ENCODE assay signal across 35 cellular contexts in the genomic region with DNA sequence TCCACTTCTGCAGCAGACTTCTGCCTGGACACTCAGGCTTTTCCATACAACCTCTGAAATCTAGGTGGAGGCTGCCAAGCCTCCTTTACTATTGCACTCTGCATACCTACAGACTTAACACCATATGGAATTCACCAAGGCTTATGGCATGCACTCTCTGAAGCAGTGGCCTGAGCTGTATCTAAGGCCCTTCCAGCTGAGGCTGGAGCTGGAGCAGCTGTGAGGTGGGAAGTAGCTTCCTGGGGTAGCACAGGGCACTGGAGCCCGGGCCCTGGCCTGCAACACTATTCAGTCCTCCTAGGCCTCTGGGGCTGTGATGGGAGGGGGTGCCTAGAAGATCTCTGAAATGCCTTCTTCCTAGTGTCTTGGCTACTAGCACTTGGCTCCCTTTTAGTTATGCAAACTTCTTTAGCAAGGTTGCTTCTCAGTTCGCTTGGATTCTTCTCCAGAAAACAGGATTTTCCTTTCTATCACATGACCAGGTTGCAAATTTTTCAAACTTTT.
"Had no signal": no experiment of that assay in that cellular context is flagged by ENCODE, and none has a peak within 500 bp of the region (broad histone marks: within the 10 kb centered on the region; RNA-seq: fewer than 3 reads in every experiment).

No MANE protein-coding gene starts in this region.

- H3K36me3 ChIP-seq: ascending aorta, breast epithelium, cardiac muscle cell, colonic mucosa, esophagus squamous epithelium, gastroesophageal sphincter, heart right ventricle, WERI-Rb-1 had no signal

- H3K4me1 Mint-ChIP-seq: activated B cell treated with CpG ODN at 0.5 μM for 24 hours; activated CD8-positive, alpha-beta memory T cell treated with anti-CD3 and anti-CD28 coated beads, Interleukin-2, amount 10 ng/mL, durations not matched to agents 7 days and 5 days; brain; T-helper 17 cell had no signal

- H3K4me1 ChIP-seq: ascending aorta, breast epithelium, colonic mucosa, esophagus squamous epithelium, heart right ventricle had no signal

- H3K27ac ChIP-seq: ascending aorta, breast epithelium, cardiac muscle cell, colonic mucosa, epithelial cell of prostate, esophagus squamous epithelium, gastroesophageal sphincter, heart right ventricle, WERI-Rb-1 had no signal

- H3K27ac Mint-ChIP-seq: activated B cell treated with CpG ODN at 0.5 μM for 24 hours; activated CD8-positive, alpha-beta memory T cell treated with anti-CD3 and anti-CD28 coated beads, Interleukin-2, amount 10 ng/mL, durations not matched to agents 7 days and 5 days; activated CD8-positive, alpha-beta T cell treated with anti-CD3 and anti-CD28 coated beads, Interleukin-2, amount 10 ng/mL, durations not matched to agents 7 days and 5 days; activated naive CD8-positive, alpha-beta T cell; activated T-helper 1 cell treated with anti-CD3 and anti-CD28 coated beads, Interleukin-12 subunit alpha, Interleukin-12 subunit beta, Interleukin-2, Interleukin-4 antibody, amounts not matched to agents 30 ng/mL and 10 ng/mL and 1 ng/mL, durations not matched to agents 14 hours and 24 hours and 36 hours; activated T-helper 2 cell treated with anti-CD3 and anti-CD28 coated beads, Interferon-gamma antibody, Interleukin-2, Interleukin-4, amounts not matched to agents 10 μg/mL and 5 μg/mL and 100 μg/mL, durations not matched to agents 14 hours and 24 hours and 36 hours; brain; T-helper 17 cell; T-helper 2 cell treated with Interferon-gamma antibody and Interleukin-4, amounts not matched to agents 5 μg/mL and 100 μg/mL, for 36 hours had no signal

- H3K9me3 ChIP-seq: ascending aorta, breast epithelium, colonic mucosa, esophagus squamous epithelium, gastroesophageal sphincter had no signal

- H3K4me3 ChIP-seq: ascending aorta, breast epithelium, cardiac muscle cell, colonic mucosa, esophagus squamous epithelium, gastroesophageal sphincter, heart right ventricle had no signal

- H3K4me3 Mint-ChIP-seq: activated B cell treated with CpG ODN at 0.5 μM for 24 hours; activated CD8-positive, alpha-beta memory T cell treated with anti-CD3 and anti-CD28 coated beads, Interleukin-2, amount 10 ng/mL, durations not matched to agents 7 days and 5 days; activated CD8-positive, alpha-beta T cell treated with anti-CD3 and anti-CD28 coated beads, Interleukin-2, amount 10 ng/mL, durations not matched to agents 7 days and 5 days; activated naive CD8-positive, alpha-beta T cell; activated T-helper 1 cell treated with anti-CD3 and anti-CD28 coated beads, Interleukin-12 subunit alpha, Interleukin-12 subunit beta, Interleukin-2, Interleukin-4 antibody, amounts not matched to agents 30 ng/mL and 10 ng/mL and 1 ng/mL, durations not matched to agents 14 hours and 24 hours and 36 hours; brain; T-helper 17 cell; T-helper 2 cell treated with Interferon-gamma antibody and Interleukin-4, amounts not matched to agents 5 μg/mL and 100 μg/mL, for 36 hours had no signal

- H3K9me3 Mint-ChIP-seq: activated B cell treated with CpG ODN at 0.5 μM for 24 hours; activated T-helper 1 cell treated with anti-CD3 and anti-CD28 coated beads, Interleukin-12 subunit alpha, Interleukin-12 subunit beta, Interleukin-2, Interleukin-4 antibody, amounts not matched to agents 30 ng/mL and 10 ng/mL and 1 ng/mL, durations not matched to agents 14 hours and 24 hours and 36 hours; activated T-helper 2 cell treated with anti-CD3 and anti-CD28 coated beads, Interferon-gamma antibody, Interleukin-2, Interleukin-4, amounts not matched to agents 10 μg/mL and 5 μg/mL and 100 μg/mL, durations not matched to agents 14 hours and 24 hours and 36 hours; T-helper 2 cell treated with Interferon-gamma antibody and Interleukin-4, amounts not matched to agents 5 μg/mL and 100 μg/mL, for 36 hours had no signal

- DNase-seq: activated B cell treated with CpG ODN at 0.5 μM for 24 hours; activated CD4-positive, alpha-beta T cell treated with anti-CD3 and anti-CD28 coated beads for 48 hours; activated CD4-positive, alpha-beta T cell treated with anti-CD3 and anti-CD28 coated beads, Interleukin-2, amount 50 U/mL, for 1 hour; activated CD4-positive, alpha-beta T cell treated with anti-CD3 and anti-CD28 coated beads, Interleukin-2, amount 50 U/mL, for 48 hours; activated CD8-positive, alpha-beta memory T cell treated with anti-CD3 and anti-CD28 coated beads, Interleukin-2, amount 10 ng/mL, durations not matched to agents 7 days and 5 days; activated CD8-positive, alpha-beta memory T cell treated with anti-CD3 and anti-CD28 coated beads, Interleukin-2, amount 50 U/mL, for 4 hours; activated CD8-positive, alpha-beta T cell treated with anti-CD3 and anti-CD28 coated beads, Interleukin-2, amount 10 ng/mL, durations not matched to agents 7 days and 5 days; activated effector memory CD4-positive, alpha-beta T cell treated with anti-CD3 and anti-CD28 coated beads, Interleukin-2, amount 50 U/mL, for 16 hours; activated naive CD4-positive, alpha-beta T cell; activated naive CD4-positive, alpha-beta T cell treated with anti-CD3 and anti-CD28 coated beads, Interleukin-2, amount 50 U/mL, for 16 hours; activated T-cell treated with anti-CD3 and anti-CD28 coated beads, Interleukin-2, amount 50 U/mL, for 1 hour; activated T-cell treated with anti-CD3 and anti-CD28 coated beads, Interleukin-2, amount 50 U/mL, for 48 hours; amygdala; central memory CD4-positive, alpha-beta T cell; cerebellar nuclear complex; colonic mucosa; effector CD8-positive, alpha-beta T cell; esophagus squamous epithelium; foreskin melanocyte; heart right ventricle; T-helper 1 cell; T-helper 17 cell; T1000; WERI-Rb-1 had no signal

- H3K27me3 ChIP-seq: ascending aorta, breast epithelium, cardiac muscle cell, colonic mucosa, esophagus squamous epithelium, gastroesophageal sphincter had no signal

- ATAC-seq: activated CD4-positive, CD25-positive, alpha-beta regulatory T cell treated with anti-CD3 and anti-CD28 coated beads, Interleukin-2, amount 50 U/mL, for 24 hours; activated CD8-positive, alpha-beta memory T cell treated with anti-CD3 and anti-CD28 coated beads, Interleukin-2, amount 10 ng/mL, durations not matched to agents 7 days and 5 days; activated CD8-positive, alpha-beta T cell treated with anti-CD3 and anti-CD28 coated beads, Interleukin-2, amount 10 ng/mL, durations not matched to agents 7 days and 5 days; gastroesophageal sphincter; heart right ventricle; T-helper 17 cell had no signal

- H3K36me3 Mint-ChIP-seq: activated CD8-positive, alpha-beta memory T cell treated with anti-CD3 and anti-CD28 coated beads, Interleukin-2, amount 10 ng/mL, durations not matched to agents 7 days and 5 days; activated naive CD8-positive, alpha-beta T cell; brain had no signal
